ENCODE assay signal across 10 cellular contexts in genomic region chr5:171261904-171262303, GRCh38. TPM values are rescaled to one million over a fixed set of nuclear protein-coding genes. Genes with fewer than 3 reads are reported as not detected.
"Had no signal": no experiment of that assay in that cellular context is flagged by ENCODE, and none has a peak within 500 bp of the region (broad histone marks: within the 10 kb centered on the region; RNA-seq: fewer than 3 reads in every experiment).

No MANE protein-coding gene starts in this region.

- H3K4me3 ChIP-seq: GM23248, HAP-1 had no signal

- DNase-seq: GM23248, GOT3, H7, HFFc6 had no signal

- H3K27ac Mint-ChIP-seq: HFFc6, IgD-negative memory B cell had no signal

- H3K9me3 ChIP-seq: HAP-1 had no signal

- H3K4me1 ChIP-seq: HAP-1 had no signal

- H2AFZ ChIP-seq: GM23248 had no signal

- H3K27me3 Mint-ChIP-seq: IgD-negative memory B cell had no signal

- H3K27ac ChIP-seq: GM23248, HL-60 had no signal

- H3K9me3 Mint-ChIP-seq: HFFc6, IgD-negative memory B cell had no signal

- H3K4me3 Mint-ChIP-seq: HFFc6, IgD-negative memory B cell had no signal

- H3K36me3 ChIP-seq: HAP-1 had no signal

RNA-seq across cellular contexts. Expression of gene TLX3, which starts 47.1 kb away (rescaled TPM):
- total RNA-seq: GM23248, H4, H7, HepG2, HFFc6, HT1080 had no signal
- polyA plus RNA-seq: GM23248, HepG2, IgD-negative memory B cell had no signal
